In the genomic region with DNA sequence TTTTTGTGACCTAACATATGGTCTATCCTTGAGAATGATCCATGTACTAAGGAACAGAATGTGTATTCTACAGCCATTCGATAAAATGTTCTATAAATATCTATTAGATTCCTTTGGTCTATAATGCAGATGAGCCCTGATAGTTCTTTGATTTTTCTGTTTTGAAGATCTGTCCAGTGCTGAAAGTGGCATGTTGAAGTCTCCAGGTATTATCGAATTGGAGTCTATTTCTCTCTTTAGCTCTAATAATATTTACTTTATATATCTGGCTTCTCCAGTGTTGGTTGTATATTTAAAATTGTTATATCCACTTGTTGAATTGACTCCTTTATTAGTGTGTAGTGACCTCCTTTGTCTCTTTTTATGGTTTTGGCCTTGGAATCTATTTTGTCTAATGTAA, we compare ENCODE assay signal across 30 cellular contexts.
"Had no signal": no experiment of that assay in that cellular context is flagged by ENCODE, and none has a peak within 500 bp of the region (broad histone marks: within the 10 kb centered on the region; RNA-seq: fewer than 3 reads in every experiment).

No MANE protein-coding gene starts in this region.

- H3K36me3 ChIP-seq: ascending aorta, cardiac muscle cell had no signal

- H3K27me3 ChIP-seq: ascending aorta, cardiac muscle cell had no signal

- FAIRE-seq: bronchial epithelial cell, TTC549 had no signal

- H3K27ac ChIP-seq: ascending aorta, cardiac muscle cell, VCaP had no signal

- DNase-seq: activated B cell treated with CpG ODN at 0.5 μM for 24 hours; activated CD4-positive, alpha-beta memory T cell treated with anti-CD3 and anti-CD28 coated beads, Interleukin-2, amount 10 ng/mL, durations not matched to agents 7 days and 5 days; activated CD4-positive, alpha-beta T cell treated with anti-CD3 and anti-CD28 coated beads for 1 hour; activated CD4-positive, alpha-beta T cell treated with anti-CD3 and anti-CD28 coated beads for 36 hours; activated CD4-positive, alpha-beta T cell treated with anti-CD3 and anti-CD28 coated beads for 48 hours; activated CD4-positive, alpha-beta T cell treated with anti-CD3 and anti-CD28 coated beads, Interleukin-2, amount 10 ng/mL, durations not matched to agents 7 days and 5 days; activated CD4-positive, alpha-beta T cell treated with anti-CD3 and anti-CD28 coated beads, Interleukin-2, amount 50 U/mL, for 48 hours; activated CD8-positive, alpha-beta memory T cell treated with anti-CD3 and anti-CD28 coated beads for 24 hours; activated CD8-positive, alpha-beta memory T cell treated with anti-CD3 and anti-CD28 coated beads, Interleukin-2, amount 10 ng/mL, durations not matched to agents 7 days and 5 days; activated CD8-positive, alpha-beta memory T cell treated with anti-CD3 and anti-CD28 coated beads, Interleukin-2, amount 50 U/mL, for 48 hours; activated CD8-positive, alpha-beta T cell treated with anti-CD3 and anti-CD28 coated beads, Interleukin-2, amount 10 ng/mL, durations not matched to agents 7 days and 5 days; activated effector memory CD4-positive, alpha-beta T cell treated with Interleukin-2 at 50 U/mL for 16 hours; activated gamma-delta T cell; activated naive CD4-positive, alpha-beta T cell treated with anti-CD3 and anti-CD28 coated beads, Interleukin-2, amount 10 ng/mL, durations not matched to agents 7 days and 5 days; activated naive CD4-positive, alpha-beta T cell treated with Interleukin-2 at 50 U/mL for 16 hours; activated naive CD8-positive, alpha-beta T cell treated with anti-CD3 and anti-CD28 coated beads, Interleukin-2, amount 10 ng/mL, durations not matched to agents 7 days and 5 days; activated naive CD8-positive, alpha-beta T cell treated with anti-CD3 and anti-CD28 coated beads, Interleukin-2, amount 50 U/mL, for 24 hours; activated T-cell treated with anti-CD3 and anti-CD28 coated beads, Interleukin-2, amount 50 U/mL, for 24 hours; activated T-cell treated with anti-CD3 and anti-CD28 coated beads, Interleukin-2, amount 50 U/mL, for 48 hours; amygdala; anterior cingulate cortex; caudate nucleus; cerebellar nuclear complex; T-helper 2 cell; T-helper 9 cell had no signal

- H3K4me3 ChIP-seq: ascending aorta, cardiac muscle cell had no signal

- ATAC-seq: activated CD4-positive, alpha-beta T cell treated with anti-CD3 and anti-CD28 coated beads for 36 hours; activated CD8-positive, alpha-beta memory T cell treated with anti-CD3 and anti-CD28 coated beads, Interleukin-2, amount 10 ng/mL, durations not matched to agents 7 days and 5 days; activated CD8-positive, alpha-beta T cell treated with anti-CD3 and anti-CD28 coated beads, Interleukin-2, amount 10 ng/mL, durations not matched to agents 7 days and 5 days; activated naive CD8-positive, alpha-beta T cell treated with anti-CD3 and anti-CD28 coated beads, Interleukin-2, amount 50 U/mL, for 24 hours had no signal

- H3K4me1 ChIP-seq: ascending aorta had no signal
